25 cellular contexts compared by ENCODE assay signal in genomic region chr10:74883428-74883827, GRCh38.
"Had no signal": no experiment of that assay in that cellular context is flagged by ENCODE, and none has a peak within 500 bp of the region (broad histone marks: within the 10 kb centered on the region; RNA-seq: fewer than 3 reads in every experiment).

No MANE protein-coding gene starts in this region.

- H3K27ac Mint-ChIP-seq: activated B cell treated with CpG ODN at 0.5 μM for 24 hours; activated CD4-positive, alpha-beta memory T cell treated with anti-CD3 and anti-CD28 coated beads for 36 hours; activated CD4-positive, alpha-beta T cell treated with anti-CD3 and anti-CD28 coated beads for 36 hours; activated naive CD4-positive, alpha-beta T cell treated with anti-CD3 and anti-CD28 coated beads, Interleukin-2, amount 10 ng/mL, durations not matched to agents 7 days and 5 days; neural progenitor cell; progenitor cell of endocrine pancreas; stimulated activated memory B cell treated with anti-CD40 and anti-IgM and Interleukin-4, amounts not matched to agents 10 μg/mL and 1 μg/mL and 100 μg/mL, for 72 hours; T-helper 1 cell treated with Interleukin-12 subunit alpha and Interleukin-12 subunit beta and Interleukin-4 antibody, amounts not matched to agents 30 μg/mL and 1 μg/mL, for 36 hours had no signal

- H3K9me3 Mint-ChIP-seq: activated B cell treated with CpG ODN at 0.5 μM for 24 hours; activated CD4-positive, alpha-beta memory T cell treated with anti-CD3 and anti-CD28 coated beads for 36 hours; activated naive CD4-positive, alpha-beta T cell treated with anti-CD3 and anti-CD28 coated beads, Interleukin-2, amount 10 ng/mL, durations not matched to agents 7 days and 5 days; neural progenitor cell; stimulated activated memory B cell treated with anti-CD40 and anti-IgM and Interleukin-4, amounts not matched to agents 10 μg/mL and 1 μg/mL and 100 μg/mL, for 72 hours; T-helper 1 cell treated with Interleukin-12 subunit alpha and Interleukin-12 subunit beta and Interleukin-4 antibody, amounts not matched to agents 30 μg/mL and 1 μg/mL, for 36 hours had no signal

- H3K4me3 Mint-ChIP-seq: activated B cell treated with CpG ODN at 0.5 μM for 24 hours; activated CD4-positive, alpha-beta memory T cell treated with anti-CD3 and anti-CD28 coated beads for 36 hours; activated CD4-positive, alpha-beta T cell treated with anti-CD3 and anti-CD28 coated beads for 36 hours; activated naive CD4-positive, alpha-beta T cell treated with anti-CD3 and anti-CD28 coated beads, Interleukin-2, amount 10 ng/mL, durations not matched to agents 7 days and 5 days; brain; neural progenitor cell; stimulated activated memory B cell treated with anti-CD40 and anti-IgM and Interleukin-4, amounts not matched to agents 10 μg/mL and 1 μg/mL and 100 μg/mL, for 72 hours; T-helper 1 cell treated with Interleukin-12 subunit alpha and Interleukin-12 subunit beta and Interleukin-4 antibody, amounts not matched to agents 30 μg/mL and 1 μg/mL, for 36 hours had no signal

- H3K36me3 ChIP-seq: neural progenitor cell, sigmoid colon, stomach, vagina had no signal

- ATAC-seq: activated CD4-positive, alpha-beta T cell treated with anti-CD3 and anti-CD28 coated beads for 36 hours; left ventricle myocardium superior; mucosa of descending colon; stimulated activated memory B cell treated with anti-CD40 and anti-IgM and Interleukin-4, amounts not matched to agents 10 μg/mL and 1 μg/mL and 100 μg/mL, for 72 hours had no signal

- H3K9me3 ChIP-seq: mucosa of descending colon, sigmoid colon, stomach, vagina had no signal

- H3K27ac ChIP-seq: hepatocyte, neural progenitor cell, sigmoid colon, vagina had no signal

- H3K9ac ChIP-seq: neural progenitor cell had no signal

- H3K4me3 ChIP-seq: hepatocyte, mucosa of descending colon, neural progenitor cell, sigmoid colon, smooth muscle cell, stomach, vagina had no signal

- H3K27me3 ChIP-seq: hepatocyte, neural progenitor cell, sigmoid colon, stomach, vagina had no signal

- H3K4me2 ChIP-seq: hepatocyte, neural progenitor cell, smooth muscle cell had no signal

- H3K36me3 Mint-ChIP-seq: activated CD4-positive, alpha-beta memory T cell treated with anti-CD3 and anti-CD28 coated beads for 36 hours; activated naive CD4-positive, alpha-beta T cell treated with anti-CD3 and anti-CD28 coated beads, Interleukin-2, amount 10 ng/mL, durations not matched to agents 7 days and 5 days; neural progenitor cell had no signal

- H3K4me1 Mint-ChIP-seq: activated naive CD4-positive, alpha-beta T cell treated with anti-CD3 and anti-CD28 coated beads, Interleukin-2, amount 10 ng/mL, durations not matched to agents 7 days and 5 days; neural progenitor cell had no signal

- DNase-seq: activated B cell treated with CpG ODN at 0.5 μM for 24 hours; activated CD4-positive, alpha-beta memory T cell treated with anti-CD3 and anti-CD28 coated beads for 36 hours; activated CD4-positive, alpha-beta T cell treated with anti-CD3 and anti-CD28 coated beads for 36 hours; activated effector memory CD4-positive, alpha-beta T cell treated with anti-CD3 and anti-CD28 coated beads, Interleukin-2, amount 50 U/mL, for 16 hours; activated naive CD4-positive, alpha-beta T cell treated with anti-CD3 and anti-CD28 coated beads, Interleukin-2, amount 10 ng/mL, durations not matched to agents 7 days and 5 days; activated T-cell treated with anti-CD3 and anti-CD28 coated beads, Interleukin-2, amount 50 U/mL, for 48 hours; anterior cingulate cortex; effector CD8-positive, alpha-beta T cell; foreskin melanocyte; glutamatergic neuron; kidney glomerular epithelial cell; left ventricle myocardium superior; mucosa of descending colon; retina; sigmoid colon; stimulated activated CD4-positive, alpha-beta T cell treated with anti-CD3 and anti-CD28 coated beads, Interleukin-15, amount 100 ng/mL, for 24 hours; stomach had no signal

- H3K4me1 ChIP-seq: neural progenitor cell had no signal

- H3K27me3 Mint-ChIP-seq: activated B cell treated with CpG ODN at 0.5 μM for 24 hours; activated CD4-positive, alpha-beta memory T cell treated with anti-CD3 and anti-CD28 coated beads for 36 hours; activated CD4-positive, alpha-beta T cell treated with anti-CD3 and anti-CD28 coated beads for 36 hours; activated naive CD4-positive, alpha-beta T cell treated with anti-CD3 and anti-CD28 coated beads, Interleukin-2, amount 10 ng/mL, durations not matched to agents 7 days and 5 days; brain; progenitor cell of endocrine pancreas; stimulated activated memory B cell treated with anti-CD40 and anti-IgM and Interleukin-4, amounts not matched to agents 10 μg/mL and 1 μg/mL and 100 μg/mL, for 72 hours had no signal

- H2AFZ ChIP-seq: hepatocyte, neural progenitor cell had no signal
